ENCODE assay signal across 9 cellular contexts in the genomic region with DNA sequence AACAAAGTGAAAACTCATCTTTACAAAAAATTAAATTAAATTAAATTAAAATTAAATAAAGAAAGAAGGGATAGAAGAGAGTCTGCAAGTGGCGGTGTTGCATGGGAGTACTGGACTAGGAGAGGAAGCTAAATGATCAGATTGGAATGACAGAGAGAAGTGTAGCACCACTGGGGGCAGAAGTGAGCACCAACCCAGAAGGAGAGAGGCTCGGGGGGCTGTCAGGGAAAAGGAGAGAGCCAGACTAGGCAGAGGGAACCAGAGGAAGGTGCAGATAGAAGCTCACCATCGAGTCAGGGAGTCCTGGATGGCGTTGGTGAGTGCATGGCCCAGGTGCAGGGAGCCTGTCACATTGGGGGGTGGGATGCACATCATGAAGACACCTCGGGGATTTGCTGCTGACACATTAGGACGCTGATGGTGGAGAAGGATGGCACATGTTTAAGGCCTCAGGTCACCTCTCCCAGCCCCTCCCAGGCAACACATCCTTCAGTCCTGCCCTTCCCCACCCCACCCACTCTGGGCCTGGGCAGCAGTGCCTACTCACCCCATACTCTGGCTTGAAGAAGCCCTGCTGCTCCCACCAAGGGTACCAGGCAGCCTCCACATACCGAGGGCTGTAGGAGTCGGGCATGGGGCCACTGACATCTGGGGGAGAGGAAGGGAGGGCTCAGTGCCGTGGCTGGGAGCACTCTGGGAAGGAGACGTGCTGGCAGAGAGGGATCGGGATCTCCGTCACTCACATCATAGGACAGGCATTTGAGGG. TPM values are rescaled to one million over a fixed set of nuclear protein-coding genes. Genes with fewer than 3 reads are reported as not detected.
A peak's percentile ranks its signal among the peaks of the same experiment; 100 is the strongest.
DNase-seq lines count a peak whose midpoint lies in the region; ATAC-seq and TF ChIP-seq lines count a peak whose summit lies in the region.
"Had no signal": no experiment of that assay in that cellular context is flagged by ENCODE, and none has a peak within 500 bp of the region (broad histone marks: within the 10 kb centered on the region; RNA-seq: fewer than 3 reads in every experiment).

No MANE protein-coding gene starts in this region.

- no peaks in the 10 kb centered on the region for H3K27me3 ChIP-seq in hepatocyte

- H3K4me3 ChIP-seq in hepatocyte, result no peak overlapping the region

- peaks cover 11% of the 10 kb centered on the region for H3K4me1 ChIP-seq in hepatocyte (ENCODE audit: insufficient read depth)

- no peaks in the 10 kb centered on the region for H3K36me3 ChIP-seq in hepatocyte (replicated peaks; ENCODE audit: insufficient read depth, low read depth)

- H3K9me3 Mint-ChIP-seq in activated naive CD4-positive, alpha-beta T cell treated with anti-CD3 and anti-CD28 coated beads, Interleukin-2, amount 10 ng/mL, durations not matched to agents 7 days and 5 days, result no peaks in the 10 kb centered on the region
- H3K9me3 Mint-ChIP-seq: naive thymus-derived CD4-positive, alpha-beta T cell had no signal

- H3K4me3 Mint-ChIP-seq in activated naive CD4-positive, alpha-beta T cell treated with anti-CD3 and anti-CD28 coated beads, Interleukin-2, amount 10 ng/mL, durations not matched to agents 7 days and 5 days, result no peak overlapping the region

- H3K79me2 ChIP-seq in hepatocyte, result peaks cover 36% of the 10 kb centered on the region

- no peak overlapping the region for H2AFZ ChIP-seq in hepatocyte

- H3K9me3 ChIP-seq in hepatocyte (ENCODE audit: low read depth), result no peaks in the 10 kb centered on the region

- H3K27ac Mint-ChIP-seq in activated naive CD4-positive, alpha-beta T cell treated with anti-CD3 and anti-CD28 coated beads, Interleukin-2, amount 10 ng/mL, durations not matched to agents 7 days and 5 days, result peak overlapping the region; percentile 72

- H4K20me1 ChIP-seq in hepatocyte (ENCODE audit: insufficient read depth, poor library complexity, severe bottlenecking), result no peaks in the 10 kb centered on the region

- H3K27me3 Mint-ChIP-seq in activated naive CD4-positive, alpha-beta T cell treated with anti-CD3 and anti-CD28 coated beads, Interleukin-2, amount 10 ng/mL, durations not matched to agents 7 days and 5 days, result no peaks in the 10 kb centered on the region
- H3K27me3 Mint-ChIP-seq: naive thymus-derived CD4-positive, alpha-beta T cell had no signal

- WGBS in hepatocyte (ENCODE audit: low lambda C conversion rate, missing lambda C conversion rate), result 74% methylated on average over 12 of the region's 12 CpGs

- DNase-seq in Ammon's horn (ENCODE audit: low spot score) (peak; percentile 72), GDM1 (lab: John Stamatoyannopoulos, UW) (peak; percentile 20), NCI-H2171 treated with DMSO at 0.1 percent for 48 hours (lab: John Stamatoyannopoulos, UW) (peak; percentile 74), hepatocyte (ENCODE audit: low spot score) (peak; percentile 77), substantia nigra (lab: John Stamatoyannopoulos, UW) (peak in 10 of 49 donors; percentile 9 to 36 (median 14))
- DNase-seq in activated naive CD4-positive, alpha-beta T cell treated with anti-CD3 and anti-CD28 coated beads, Interleukin-2, amount 10 ng/mL, durations not matched to agents 7 days and 5 days, result peak; percentile 54

- TF ChIP-seq CTCF in hepatocyte (IDR thresholded peaks at IDR 0.05; ENCODE audit: poor library complexity), result peak; percentile 56

- no peak for ATAC-seq in HG03139 (IDR thresholded peaks at IDR 0.05; ENCODE audit: unreplicated experiment)
- ATAC-seq in esophagus mucosa, result no peak
- ATAC-seq: naive thymus-derived CD4-positive, alpha-beta T cell had no signal

- no peak overlapping the region for H3K27ac ChIP-seq in hepatocyte
- H3K27ac ChIP-seq in substantia nigra (ENCODE audit: low read depth, low read length, poor library complexity, severe bottlenecking), result peak overlapping the region; percentile 17

- no peak overlapping the region for H3K4me2 ChIP-seq in hepatocyte

- H3K36me3 Mint-ChIP-seq in activated naive CD4-positive, alpha-beta T cell treated with anti-CD3 and anti-CD28 coated beads, Interleukin-2, amount 10 ng/mL, durations not matched to agents 7 days and 5 days, result peaks cover 23% of the 10 kb centered on the region

- H3K9me2 ChIP-seq in hepatocyte (replicated peaks; ENCODE audit: insufficient read depth), result no peaks in the 10 kb centered on the region

- H3K4me1 Mint-ChIP-seq in activated naive CD4-positive, alpha-beta T cell treated with anti-CD3 and anti-CD28 coated beads, Interleukin-2, amount 10 ng/mL, durations not matched to agents 7 days and 5 days, result peaks cover 32% of the 10 kb centered on the region

- CTCF ChIA-PET in activated naive CD4-positive, alpha-beta T cell treated with anti-CD3 and anti-CD28 coated beads, Interleukin-2, amount 10 ng/mL, durations not matched to agents 7 days and 5 days (lab: Charles Lee), result interaction anchor here (0.7 to 3.2 kb wide), 12 partner anchors 9 to 125 kb away, joined by 3 to 11 read pairs (median 4); partner anchors contain the start of genes HSPA1A, HSPA1L and VWA7

RNA-seq across cellular contexts. Expression of gene VARS1, which starts 4.0 kb away (rescaled TPM):
- total RNA-seq in hepatocyte, result 23.3 and 36.6 TPM in 2 replicates
- 51.0 and 59.6 TPM in 2 replicates for polyA plus RNA-seq in hepatocyte
- 79.8 TPM for total RNA-seq in esophagus mucosa

RNA-seq across cellular contexts. Expression of gene VWA7, which starts 14.4 kb away (rescaled TPM):
- total RNA-seq in hepatocyte (1.5 and 3.4 TPM in 2 replicates), esophagus mucosa (1.6 TPM)
- polyA plus RNA-seq in hepatocyte, result 2.8 and 5.2 TPM in 2 replicates
- polyA plus RNA-seq: naive thymus-derived CD4-positive, alpha-beta T cell had no signal

RNA-seq across cellular contexts. Expression of gene LSM2, which starts 15.3 kb away (rescaled TPM):
- total RNA-seq in hepatocyte (42.9 and 51.9 TPM in 2 replicates), esophagus mucosa (45.0 TPM)
- polyA plus RNA-seq in hepatocyte, result 48.7 and 57.9 TPM in 2 replicates

RNA-seq across cellular contexts. Expression of gene HSPA1L, which starts 23.6 kb away (rescaled TPM):
- total RNA-seq in hepatocyte (1.4 and 2.2 TPM in 2 replicates), esophagus mucosa (0.44 TPM)
- 1.0 and 2.7 TPM in 2 replicates for polyA plus RNA-seq in hepatocyte

RNA-seq across cellular contexts. Expression of gene HSPA1A, which starts 23.8 kb away (rescaled TPM):
- total RNA-seq in hepatocyte, result 83.3 and 84.3 TPM in 2 replicates
- 50.0 and 82.2 TPM in 2 replicates for polyA plus RNA-seq in hepatocyte
- 56.6 TPM for total RNA-seq in esophagus mucosa
